ENCODE assay signal across 24 cellular contexts in genomic region chr2:47019991-47020681, GRCh38.
DNase-seq lines count a peak whose midpoint lies in the region; ATAC-seq, FAIRE-seq and TF ChIP-seq lines count a peak whose summit lies in the region.
"Had no signal": no experiment of that assay in that cellular context is flagged by ENCODE, and none has a peak within 500 bp of the region (broad histone marks: within the 10 kb centered on the region; RNA-seq: fewer than 3 reads in every experiment).

No MANE protein-coding gene starts in this region.

- TF ChIP-seq EP300 in gastroesophageal sphincter (IDR thresholded peaks at IDR 0.05) (no peak), tibial nerve (IDR thresholded peaks at IDR 0.05) (no peak)

- TF ChIP-seq CTCF in gastroesophageal sphincter (IDR thresholded peaks at IDR 0.05): no peak
- TF ChIP-seq CTCF in gastrocnemius medialis (IDR thresholded peaks at IDR 0.05 in 4 of 5, conservative IDR thresholded peaks at IDR 0.05 in 1 of 5): no peak
- no peak for TF ChIP-seq CTCF in tibial nerve (IDR thresholded peaks at IDR 0.05)

- H3K4me3 Mint-ChIP-seq in T-helper 17 cell: no peak overlapping the region
- H3K4me3 Mint-ChIP-seq: activated CD8-positive, alpha-beta memory T cell treated with anti-CD3 and anti-CD28 coated beads, Interleukin-2, amount 10 ng/mL, durations not matched to agents 7 days and 5 days; HFFc6; nephron progenitor cell; stimulated activated naive CD8-positive, alpha-beta T cell treated with anti-CD3 and anti-CD28 coated beads, Interleukin-15, amount 100 ng/mL, for 72 hours; T-cell had no signal

- DNase-seq in T-helper 17 cell (no peak), gastrocnemius medialis (no peak), tibial nerve (ENCODE audit: low spot score in 2 of 2) (no peak), urothelium cell line (ENCODE audit: low spot score) (no peak)
- DNase-seq: ACHN; activated CD4-positive, alpha-beta T cell treated with anti-CD3 and anti-CD28 coated beads for 48 hours; activated CD8-positive, alpha-beta memory T cell treated with anti-CD3 and anti-CD28 coated beads, Interleukin-2, amount 10 ng/mL, durations not matched to agents 7 days and 5 days; cortex of kidney; HFFc6; hypothalamus; NCI-H1417 treated with DMSO at 0.1 percent for 48 hours; nephron progenitor cell; SIG-M5; small intestine; stimulated activated naive CD8-positive, alpha-beta T cell treated with anti-CD3 and anti-CD28 coated beads, Interleukin-15, amount 100 ng/mL, for 72 hours; T-cell had no signal

- no peaks in the 10 kb centered on the region for H3K27me3 Mint-ChIP-seq in T-helper 17 cell
- H3K27me3 Mint-ChIP-seq: activated CD8-positive, alpha-beta memory T cell treated with anti-CD3 and anti-CD28 coated beads, Interleukin-2, amount 10 ng/mL, durations not matched to agents 7 days and 5 days; stimulated activated naive CD8-positive, alpha-beta T cell treated with anti-CD3 and anti-CD28 coated beads, Interleukin-15, amount 100 ng/mL, for 72 hours; T-cell had no signal

- H3K4me2 ChIP-seq in BLaER1 treated with 17β-estradiol and CSF1 and Interleukin-3, amounts not matched to agents 10 nM and 100 nM: no peak overlapping the region

- H3K9ac ChIP-seq in BLaER1 treated with 17β-estradiol and CSF1 and Interleukin-3, amounts not matched to agents 10 nM and 100 nM: peak overlapping the region in 3 of 11 experiments; percentile 6 to 32 (median 17); a peak in 1 of 22 replicates

- H3K27ac ChIP-seq in BLaER1 treated with 17β-estradiol and CSF1 and Interleukin-3, amounts not matched to agents 10 nM and 100 nM: peak overlapping the region in 6 of 11 experiments; percentile 3 to 44 (median 10); a peak in 7 of 22 replicates
- H3K27ac ChIP-seq in gastroesophageal sphincter (peak overlapping the region in 3 of 4 donors; percentile 63 to 91 (median 77)), gastrocnemius medialis (peak overlapping the region; percentile 44 to 55 (median 49)), tibial nerve (peak overlapping the region in 1 of 4 donors; percentile 8)
- H3K27ac ChIP-seq: C4-2B had no signal

- 90% methylated on average over 2 of the region's 13 CpGs; no CpG with 5 or more reads in 1 of the 2 donors for WGBS in gastroesophageal sphincter (ENCODE audit: low coverage in 1 of 2), 2 donors
- 79 to 81% methylated on average over 10 to 13 of the region's 13 CpGs for WGBS in tibial nerve, 2 donors

- no peak for FAIRE-seq in urothelium cell line (lab: Jason Lieb, UNC)
- FAIRE-seq: D721Med, keratinocyte, small intestine had no signal

- H3K9me3 ChIP-seq in BLaER1 treated with 17β-estradiol and CSF1 and Interleukin-3, amounts not matched to agents 10 nM and 100 nM (replicated peaks in 1 of 11): no peaks in the 10 kb centered on the region
- H3K9me3 ChIP-seq in T-helper 17 cell (ENCODE audit: control insufficient read depth, low read length, poor library complexity, severe bottlenecking): no peaks in the 10 kb centered on the region
- H3K9me3 ChIP-seq in gastroesophageal sphincter: no peaks in the 10 kb centered on the region
- no peaks in the 10 kb centered on the region for H3K9me3 ChIP-seq in gastrocnemius medialis
- H3K9me3 ChIP-seq in tibial nerve: no peaks in the 10 kb centered on the region

- H3K36me3 Mint-ChIP-seq in T-helper 17 cell (ENCODE audit: low read depth): peaks cover 16% of the 10 kb centered on the region

- peaks cover 9% of the 10 kb centered on the region for H3K4me1 Mint-ChIP-seq in T-helper 17 cell
- H3K4me1 Mint-ChIP-seq: activated CD8-positive, alpha-beta memory T cell treated with anti-CD3 and anti-CD28 coated beads, Interleukin-2, amount 10 ng/mL, durations not matched to agents 7 days and 5 days had no signal

- H3K36me3 ChIP-seq in BLaER1 treated with 17β-estradiol and CSF1 and Interleukin-3, amounts not matched to agents 10 nM and 100 nM: peaks cover 78 to 100% (median 98%) of the 10 kb centered on the region in 11 experiments
- H3K36me3 ChIP-seq in gastroesophageal sphincter (peaks cover 0 to 44% of the 10 kb centered on the region in 2 donors), gastrocnemius medialis (no peaks in the 10 kb centered on the region), tibial nerve (peaks cover 0 to 74% (median 19%) of the 10 kb centered on the region in 3 donors)

- H3K27ac Mint-ChIP-seq in T-helper 17 cell: peak overlapping the region; percentile 29
- H3K27ac Mint-ChIP-seq: activated CD8-positive, alpha-beta memory T cell treated with anti-CD3 and anti-CD28 coated beads, Interleukin-2, amount 10 ng/mL, durations not matched to agents 7 days and 5 days; activated naive CD4-positive, alpha-beta T cell treated with anti-CD3 and anti-CD28 coated beads, Interleukin-2, amount 50 U/mL, for 72 hours; nephron progenitor cell; T-cell had no signal

- in situ Hi-C loops in gastrocnemius medialis (cut with MboI; ENCODE audit: low sequenced_read_pairs in 4 of 4): loop anchor here in 1 of 4 donors (25.0 kb wide), 1 partner anchor 142 kb away; the partner anchor contains the start of gene STPG4

- peaks cover 0 to 96% (median 37%) of the 10 kb centered on the region in 11 experiments; a peak in 12 of 22 replicates for H4K20me1 ChIP-seq in BLaER1 treated with 17β-estradiol and CSF1 and Interleukin-3, amounts not matched to agents 10 nM and 100 nM

- intact Hi-C loops in gastrocnemius medialis (cut with DNase I; ENCODE audit: low total_unique reads): loop anchor here (5.0 to 10.0 kb wide), 2 partner anchors 48 to 285 kb away; no protein-coding TSS in a partner anchor

- no peaks in the 10 kb centered on the region for H3K27me3 ChIP-seq in BLaER1 treated with 17β-estradiol and CSF1 and Interleukin-3, amounts not matched to agents 10 nM and 100 nM
- H3K27me3 ChIP-seq in gastroesophageal sphincter (no peaks in the 10 kb centered on the region), gastrocnemius medialis (no peaks in the 10 kb centered on the region), tibial nerve (no peaks in the 10 kb centered on the region)

- TF ChIP-seq POLR2A in gastroesophageal sphincter (IDR thresholded peaks at IDR 0.05): no peak
- no peak for TF ChIP-seq POLR2A in gastrocnemius medialis (IDR thresholded peaks at IDR 0.05)
- TF ChIP-seq POLR2A in tibial nerve (IDR thresholded peaks at IDR 0.05): no peak

- ATAC-seq in T-helper 17 cell (no peak), gastroesophageal sphincter (no peak), gastrocnemius medialis (no peak), GM18520 (IDR thresholded peaks at IDR 0.05; ENCODE audit: unreplicated experiment) (no peak), HG02759 (IDR thresholded peaks at IDR 0.05; ENCODE audit: unreplicated experiment) (no peak)
- ATAC-seq: activated CD8-positive, alpha-beta memory T cell treated with anti-CD3 and anti-CD28 coated beads, Interleukin-2, amount 10 ng/mL, durations not matched to agents 7 days and 5 days; activated naive CD4-positive, alpha-beta T cell treated with anti-CD3 and anti-CD28 coated beads, Interleukin-2, amount 50 U/mL, for 72 hours; stimulated activated naive CD8-positive, alpha-beta T cell treated with anti-CD3 and anti-CD28 coated beads, Interleukin-15, amount 100 ng/mL, for 72 hours; T-cell had no signal

- H3K4me1 ChIP-seq in BLaER1 treated with 17β-estradiol and CSF1 and Interleukin-3, amounts not matched to agents 10 nM and 100 nM: peaks cover 14 to 57% (median 30%) of the 10 kb centered on the region in 10 experiments; a peak in 19 of 20 replicates
- peaks cover 0 to 78% (median 36%) of the 10 kb centered on the region in 3 donors for H3K4me1 ChIP-seq in gastroesophageal sphincter
- peaks cover 25 to 53% of the 10 kb centered on the region in 2 donors for H3K4me1 ChIP-seq in gastrocnemius medialis
- peaks cover 0 to 28% (median 0%) of the 10 kb centered on the region in 4 donors for H3K4me1 ChIP-seq in tibial nerve

- H3K4me3 ChIP-seq in BLaER1 treated with 17β-estradiol and CSF1 and Interleukin-3, amounts not matched to agents 10 nM and 100 nM: no peak overlapping the region
- H3K4me3 ChIP-seq in gastroesophageal sphincter: no peak overlapping the region
- no peak overlapping the region for H3K4me3 ChIP-seq in gastrocnemius medialis
- H3K4me3 ChIP-seq in tibial nerve: no peak overlapping the region
